In the genomic region with DNA sequence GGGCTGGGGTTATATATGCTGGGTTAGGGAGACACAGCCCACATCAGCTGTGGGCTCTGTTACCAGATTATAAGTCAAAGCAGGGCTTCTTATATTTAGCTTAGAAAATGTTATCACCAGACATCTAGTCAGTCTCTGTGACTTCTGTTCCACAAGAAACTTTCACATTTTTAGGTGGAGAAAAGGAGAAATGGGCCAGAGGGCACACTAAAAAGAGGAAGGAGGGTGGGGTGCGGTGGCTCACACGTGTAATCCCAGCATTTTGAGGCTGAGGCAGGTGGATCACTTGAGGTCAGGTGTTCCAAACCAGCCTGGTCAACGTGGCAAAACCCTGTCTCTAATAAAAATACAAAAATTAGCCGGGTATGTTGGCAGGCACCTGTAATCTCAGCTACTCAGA, we compare ENCODE assay signal across 24 cellular contexts.
"Had no signal": no experiment of that assay in that cellular context is flagged by ENCODE, and none has a peak within 500 bp of the region (broad histone marks: within the 10 kb centered on the region; RNA-seq: fewer than 3 reads in every experiment).

No MANE protein-coding gene starts in this region.

- H3K9me3 ChIP-seq: colonic mucosa, psoas muscle, stomach, thoracic aorta, transverse colon had no signal

- H3K27ac Mint-ChIP-seq: endodermal cell, nephron had no signal

- H3K4me3 Mint-ChIP-seq: endodermal cell, nephron had no signal

- H3K4me3 ChIP-seq: colonic mucosa, lung, psoas muscle, spleen, stomach, thoracic aorta, transverse colon had no signal

- H3K36me3 ChIP-seq: colonic mucosa, spleen, stomach, thoracic aorta, transverse colon had no signal

- ATAC-seq: foreskin keratinocyte, left colon, left ventricle myocardium superior, psoas muscle, sciatic nerve had no signal

- H3K27ac ChIP-seq: colonic mucosa, foreskin keratinocyte, parathyroid adenoma, psoas muscle, spleen, stomach, thoracic aorta, transverse colon had no signal

- H3K27me3 ChIP-seq: colonic mucosa, foreskin keratinocyte, spleen, stomach, transverse colon had no signal

- DNase-seq: colonic mucosa; effector CD4-positive, alpha-beta T cell; endodermal cell; erythroblast; foreskin keratinocyte; left colon; left ventricle myocardium superior; mesenchymal stem cell; midbrain; psoas muscle; retina; spleen; stimulated activated CD4-positive, alpha-beta T cell treated with anti-CD3 and anti-CD28 coated beads, Interleukin-15, amount 100 ng/mL, for 24 hours; stimulated activated CD4-positive, alpha-beta T cell treated with anti-CD3 and anti-CD28 coated beads, Interleukin-1b, Interleukin-23, amount 100 ng/mL, for 48 hours; stimulated activated CD4-positive, alpha-beta T cell treated with anti-CD3 and anti-CD28 coated beads, Interleukin-4, amount 100 ng/mL, for 24 hours; stimulated activated naive CD4-positive, alpha-beta T cell; stomach; substantia nigra; transverse colon had no signal

- H3K4me1 ChIP-seq: colonic mucosa, parathyroid adenoma, psoas muscle, stomach, transverse colon had no signal
